11 cellular contexts compared by ENCODE assay signal in genomic region chr6:56749632-56750151, GRCh38.
A peak's percentile ranks its signal among the peaks of the same experiment; 100 is the strongest.
DNase-seq lines count a peak whose midpoint lies in the region; ATAC-seq lines count a peak whose summit lies in the region.
"Had no signal": no experiment of that assay in that cellular context is flagged by ENCODE, and none has a peak within 500 bp of the region (broad histone marks: within the 10 kb centered on the region; RNA-seq: fewer than 3 reads in every experiment).

No MANE protein-coding gene starts in this region.

- H3K27ac Mint-ChIP-seq in stimulated activated naive B cell treated with anti-CD40 and anti-IgM and Interleukin-4, amounts not matched to agents 10 μg/mL and 1 μg/mL and 100 μg/mL, for 72 hours = no peak overlapping the region
- H3K27ac Mint-ChIP-seq: activated T-helper 2 cell treated with anti-CD3 and anti-CD28 coated beads, Interferon-gamma antibody, Interleukin-2, Interleukin-4, amounts not matched to agents 10 μg/mL and 5 μg/mL and 100 μg/mL, durations not matched to agents 14 hours and 24 hours and 36 hours had no signal

- peak; percentile 76 for DNase-seq in Caki2 (ENCODE audit: low read depth)
- DNase-seq in caudate nucleus (lab: John Stamatoyannopoulos, UW) = peak in 5 of 61 donors; percentile 19 to 58 (median 36)
- DNase-seq in myocyte (ENCODE audit: low read depth) = peak; percentile 94
- no peak for DNase-seq in effector CD8-positive, alpha-beta T cell (lab: John Stamatoyannopoulos, UW)
- DNase-seq in COR-L47 (lab: John Stamatoyannopoulos, UW) = no peak
- DNase-seq in stimulated activated naive B cell treated with anti-CD40 and anti-IgM and Interleukin-4, amounts not matched to agents 10 μg/mL and 1 μg/mL and 100 μg/mL, for 72 hours = no peak
- DNase-seq: NCI-H2081 had no signal

- no peaks in the 10 kb centered on the region for H3K9me3 ChIP-seq in HUES48 (ENCODE audit: control insufficient read depth, insufficient read depth, low read length)
- H3K9me3 ChIP-seq: esophagus muscularis mucosa had no signal

- no peaks in the 10 kb centered on the region for H3K27me3 ChIP-seq in HUES48 (ENCODE audit: control insufficient read depth, insufficient read depth, low read length)
- H3K27me3 ChIP-seq: esophagus muscularis mucosa had no signal

- H3K4me1 ChIP-seq in HUES48 (ENCODE audit: control insufficient read depth, insufficient read depth, low read length) = peaks cover 82% of the 10 kb centered on the region

- no peaks in the 10 kb centered on the region for H3K9me3 Mint-ChIP-seq in stimulated activated naive B cell treated with anti-CD40 and anti-IgM and Interleukin-4, amounts not matched to agents 10 μg/mL and 1 μg/mL and 100 μg/mL, for 72 hours
- H3K9me3 Mint-ChIP-seq: activated T-helper 2 cell treated with anti-CD3 and anti-CD28 coated beads, Interferon-gamma antibody, Interleukin-2, Interleukin-4, amounts not matched to agents 10 μg/mL and 5 μg/mL and 100 μg/mL, durations not matched to agents 14 hours and 24 hours and 36 hours had no signal

- in situ Hi-C loops in Caki2 (cut with HindIII; ENCODE audit: low pct_unique_long_range_greater_than_20kb, low sequenced_read_pairs) = no loop called here

- no peaks in the 10 kb centered on the region for H3K36me3 Mint-ChIP-seq in stimulated activated naive B cell treated with anti-CD40 and anti-IgM and Interleukin-4, amounts not matched to agents 10 μg/mL and 1 μg/mL and 100 μg/mL, for 72 hours

- H3K27ac ChIP-seq in HUES48 (ENCODE audit: low read depth, low read length) (peak overlapping the region; percentile 16), caudate nucleus (ENCODE audit: low read depth, low read length) (peak overlapping the region; percentile 58)

- H3K4me1 Mint-ChIP-seq in stimulated activated naive B cell treated with anti-CD40 and anti-IgM and Interleukin-4, amounts not matched to agents 10 μg/mL and 1 μg/mL and 100 μg/mL, for 72 hours = no peaks in the 10 kb centered on the region

- no peak for ATAC-seq in GM21786 (IDR thresholded peaks at IDR 0.05; ENCODE audit: unreplicated experiment)
- no peak for ATAC-seq in stimulated activated naive B cell treated with anti-CD40 and anti-IgM and Interleukin-4, amounts not matched to agents 10 μg/mL and 1 μg/mL and 100 μg/mL, for 72 hours (replicated peaks)

- no peak overlapping the region for H3K4me3 ChIP-seq in HUES48 (ENCODE audit: low read depth, low read length)
- H3K4me3 ChIP-seq: esophagus muscularis mucosa had no signal

- H3K36me3 ChIP-seq in HUES48 (ENCODE audit: control insufficient read depth, insufficient read depth, low read length) = no peaks in the 10 kb centered on the region
- H3K36me3 ChIP-seq: esophagus muscularis mucosa had no signal

- H3K9ac ChIP-seq in HUES48 (ENCODE audit: low read depth, low read length) = no peak overlapping the region

- H3K4me3 Mint-ChIP-seq in stimulated activated naive B cell treated with anti-CD40 and anti-IgM and Interleukin-4, amounts not matched to agents 10 μg/mL and 1 μg/mL and 100 μg/mL, for 72 hours = no peak overlapping the region

- no peaks in the 10 kb centered on the region for H3K27me3 Mint-ChIP-seq in stimulated activated naive B cell treated with anti-CD40 and anti-IgM and Interleukin-4, amounts not matched to agents 10 μg/mL and 1 μg/mL and 100 μg/mL, for 72 hours

Comparison
In these comparisons a context has a peak if more than half of its experiments do, and no peak if none do; other contexts are left out.
1. DNase-seq: peak in Caki2 (single experiment) and myocyte (single experiment); none in effector CD8-positive, alpha-beta T cell (single experiment), COR-L47 (single experiment) and stimulated activated naive B cell treated with anti-CD40 and anti-IgM and Interleukin-4, amounts not matched to agents 10 μg/mL and 1 μg/mL and 100 μg/mL, for 72 hours (single experiment).